Comparison of ENCODE assay signal across 19 cellular contexts in genomic region chr7:25758559-25758958, GRCh38.
A peak's percentile ranks its signal among the peaks of the same experiment; 100 is the strongest.
DNase-seq lines count a peak whose midpoint lies in the region; ATAC-seq and TF ChIP-seq lines count a peak whose summit lies in the region.
"Had no signal": no experiment of that assay in that cellular context is flagged by ENCODE, and none has a peak within 500 bp of the region (broad histone marks: within the 10 kb centered on the region; RNA-seq: fewer than 3 reads in every experiment).

No MANE protein-coding gene starts in this region.

- TF ChIP-seq CTCF in brain (conservative IDR thresholded peaks at IDR 0.05) (no peak), psoas muscle (IDR thresholded peaks at IDR 0.05) (no peak)

- H3K4me3 Mint-ChIP-seq in brain = peak overlapping the region in 1 of 5 experiments; percentile 14
- H3K4me3 Mint-ChIP-seq: activated CD4-positive, alpha-beta T cell treated with anti-CD3 and anti-CD28 coated beads for 36 hours had no signal

- DNase-seq in NCI-H1105 (lab: John Stamatoyannopoulos, UW) = peak; percentile 82
- DNase-seq in NCI-H2107 treated with DMSO at 0.1 percent for 48 hours (lab: John Stamatoyannopoulos, UW; ENCODE audit: unreplicated experiment) = peak; percentile 95
- DNase-seq in psoas muscle = no peak
- no peak for DNase-seq in C1 segment of cervical spinal cord (lab: John Stamatoyannopoulos, UW)
- DNase-seq in effector memory CD4-positive, alpha-beta T cell = no peak
- DNase-seq: activated CD4-positive, alpha-beta T cell treated with anti-CD3 and anti-CD28 coated beads for 36 hours; GDM1; head of caudate nucleus; NCI-H1694; substantia nigra had no signal

- no peaks in the 10 kb centered on the region for H3K27me3 ChIP-seq in psoas muscle (ENCODE audit: insufficient read depth in 3 of 3, low read length in 2 of 3)
- H3K27me3 ChIP-seq in effector memory CD4-positive, alpha-beta T cell (replicated peaks; ENCODE audit: control insufficient read depth, insufficient read depth, low read length, poor library complexity, severe bottlenecking) = no peaks in the 10 kb centered on the region
- H3K27me3 ChIP-seq: cardiac muscle cell had no signal

- ATAC-seq in psoas muscle = peak in 3 of 4 donors; percentile 6 to 54 (median 26)
- no peak for ATAC-seq in HG03175 (IDR thresholded peaks at IDR 0.05; ENCODE audit: unreplicated experiment)
- ATAC-seq in HG02981 (IDR thresholded peaks at IDR 0.05; ENCODE audit: unreplicated experiment) = no peak
- ATAC-seq: activated CD4-positive, alpha-beta T cell treated with anti-CD3 and anti-CD28 coated beads for 36 hours; GM12878; SK-N-SH treated with all-trans-retinoic acid at 6 μM for 48 hours had no signal

- peaks cover 59% of the 10 kb centered on the region for H3K4me1 Mint-ChIP-seq in brain
- H3K4me1 Mint-ChIP-seq: activated CD4-positive, alpha-beta T cell treated with anti-CD3 and anti-CD28 coated beads for 36 hours had no signal

- H3K36me3 Mint-ChIP-seq in brain = no peaks in the 10 kb centered on the region

- no peak overlapping the region for H3K4me3 ChIP-seq in psoas muscle
- no peak overlapping the region for H3K4me3 ChIP-seq in effector memory CD4-positive, alpha-beta T cell (ENCODE audit: insufficient read depth, low read depth, low read length, poor library complexity, severe bottlenecking)
- H3K4me3 ChIP-seq: cardiac muscle cell, GM12878, lung had no signal

- intact Hi-C loops in psoas muscle (cut with DNase I) = no loop called here

- H3K9me3 ChIP-seq in psoas muscle = no peaks in the 10 kb centered on the region
- no peaks in the 10 kb centered on the region for H3K9me3 ChIP-seq in effector memory CD4-positive, alpha-beta T cell (ENCODE audit: control insufficient read depth, low read length)

- peaks cover 0 to 6% (median 0%) of the 10 kb centered on the region in 5 experiments for H3K9me3 Mint-ChIP-seq in brain
- H3K9me3 Mint-ChIP-seq: activated T-helper 2 cell treated with anti-CD3 and anti-CD28 coated beads, Interferon-gamma antibody, Interleukin-2, Interleukin-4, amounts not matched to agents 10 μg/mL and 5 μg/mL and 100 μg/mL, durations not matched to agents 14 hours and 24 hours and 36 hours had no signal

- no peaks in the 10 kb centered on the region for H3K36me3 ChIP-seq in psoas muscle (ENCODE audit: insufficient read depth in 1 of 2, low read depth in 1 of 2)
- H3K36me3 ChIP-seq in effector memory CD4-positive, alpha-beta T cell (ENCODE audit: control insufficient read depth, insufficient read depth, low read length) = no peaks in the 10 kb centered on the region
- H3K36me3 ChIP-seq: cardiac muscle cell had no signal

- peaks cover 63% of the 10 kb centered on the region for H3K4me1 ChIP-seq in psoas muscle
- no peaks in the 10 kb centered on the region for H3K4me1 ChIP-seq in effector memory CD4-positive, alpha-beta T cell (ENCODE audit: control insufficient read depth, insufficient read depth, low read length, poor library complexity, severe bottlenecking)

- H3K27ac ChIP-seq in psoas muscle = peak overlapping the region; percentile 33
- no peak overlapping the region for H3K27ac ChIP-seq in effector memory CD4-positive, alpha-beta T cell (ENCODE audit: insufficient read depth, low read length, poor library complexity, severe bottlenecking)
- H3K27ac ChIP-seq: cardiac muscle cell had no signal

- H3K27ac Mint-ChIP-seq in brain = peak overlapping the region in 3 of 5 experiments; percentile 44 to 71 (median 56)
- H3K27ac Mint-ChIP-seq: activated CD4-positive, alpha-beta T cell treated with anti-CD3 and anti-CD28 coated beads for 36 hours; activated T-helper 2 cell treated with anti-CD3 and anti-CD28 coated beads, Interferon-gamma antibody, Interleukin-2, Interleukin-4, amounts not matched to agents 10 μg/mL and 5 μg/mL and 100 μg/mL, durations not matched to agents 14 hours and 24 hours and 36 hours; progenitor cell of endocrine pancreas had no signal

- WGBS in psoas muscle, 3 donors = 30 to 55% (median 36%) methylated on average over 4 of the region's 4 CpGs

- no peaks in the 10 kb centered on the region for H3K27me3 Mint-ChIP-seq in brain

Comparison
In these comparisons a context has a peak if more than half of its experiments do, and no peak if none do; other contexts are left out.
1. DNase-seq: peak in NCI-H1105 (single experiment) and NCI-H2107 treated with DMSO at 0.1 percent for 48 hours (single experiment); none in psoas muscle (0 of 2), C1 segment of cervical spinal cord (0 of 14) and effector memory CD4-positive, alpha-beta T cell (0 of 3).
2. ATAC-seq: peak in psoas muscle (3 of 4); none in HG03175 (single experiment) and HG02981 (single experiment).